ENCODE assay signal across 19 cellular contexts in the genomic region with DNA sequence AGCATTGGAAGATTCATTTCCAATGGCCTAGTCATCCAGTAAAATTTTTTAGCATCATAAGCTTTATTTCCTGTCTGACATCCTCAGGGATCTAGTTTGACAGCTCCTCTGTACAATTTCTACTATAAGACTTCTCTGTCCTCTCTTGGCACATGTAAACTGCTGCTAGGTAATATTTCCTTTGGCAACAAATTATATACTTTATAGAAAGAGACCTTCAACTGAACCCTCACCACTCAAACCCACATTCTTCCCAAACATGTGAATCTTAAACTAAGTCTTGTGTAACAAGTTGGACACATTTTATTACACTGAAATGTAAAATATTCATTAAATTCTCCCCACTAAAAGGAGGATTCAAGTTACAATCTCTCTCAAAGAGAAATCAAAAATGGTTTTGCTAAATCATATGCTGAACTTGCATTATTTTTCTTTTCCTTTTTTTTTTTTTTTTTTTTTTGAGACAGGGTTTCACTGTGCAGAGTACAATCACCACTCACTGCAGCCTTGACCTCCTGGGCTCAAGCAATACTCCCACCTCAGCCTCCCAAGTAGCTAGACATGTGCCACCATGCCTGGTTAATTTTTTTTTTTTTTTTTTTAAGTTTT. TPM values are rescaled to one million over a fixed set of nuclear protein-coding genes. Genes with fewer than 3 reads are reported as not detected.
DNase-seq lines count a peak whose midpoint lies in the region; ATAC-seq, FAIRE-seq and TF ChIP-seq lines count a peak whose summit lies in the region.
"Had no signal": no experiment of that assay in that cellular context is flagged by ENCODE, and none has a peak within 500 bp of the region (broad histone marks: within the 10 kb centered on the region; RNA-seq: fewer than 3 reads in every experiment).

No MANE protein-coding gene starts in this region.

- in situ Hi-C loops in K562 (cut with MboI) = no loop called here

- H3K4me2 ChIP-seq in K562 (ENCODE audit: insufficient read depth, low read length) (no peak overlapping the region), neural progenitor cell (no peak overlapping the region)
- H3K4me2 ChIP-seq: BLaER1 treated with 17β-estradiol and CSF1 and Interleukin-3, amounts not matched to agents 10 nM and 100 nM had no signal

- TF ChIP-seq EP300 in K562 (IDR thresholded peaks at IDR 0.05; ENCODE audit: low read length) = no peak

- H3K27me3 Mint-ChIP-seq in mesothelial cell of epicardium (ENCODE audit: low read depth) = no peaks in the 10 kb centered on the region
- H3K27me3 Mint-ChIP-seq in neural progenitor cell (ENCODE audit: insufficient read depth, low read depth) = peaks cover 2% of the 10 kb centered on the region
- H3K27me3 Mint-ChIP-seq: activated naive CD8-positive, alpha-beta T cell treated with anti-CD3 and anti-CD28 coated beads for 36 hours; activated T-cell treated with anti-CD3 and anti-CD28 coated beads, Interleukin-2, amount 50 U/mL, for 24 hours had no signal

- H3K9me3 ChIP-seq in K562 (replicated peaks; ENCODE audit: control insufficient read depth, insufficient read depth, low read depth, low read length) (no peaks in the 10 kb centered on the region), neural progenitor cell (ENCODE audit: low read depth) (no peaks in the 10 kb centered on the region)

- H3K27ac Mint-ChIP-seq in mesothelial cell of epicardium = peak overlapping the region; percentile 84
- no peak overlapping the region for H3K27ac Mint-ChIP-seq in neural progenitor cell
- H3K27ac Mint-ChIP-seq: activated naive CD8-positive, alpha-beta T cell treated with anti-CD3 and anti-CD28 coated beads for 36 hours; activated T-cell treated with anti-CD3 and anti-CD28 coated beads, Interleukin-2, amount 50 U/mL, for 24 hours; natural killer cell had no signal

- DNase-seq in AG09319 (ENCODE audit: extremely low read depth, low read depth) = peak; percentile 65
- peak; percentile 28 for DNase-seq in HTR-8/SVneo (ENCODE audit: insufficient read length, low spot score)
- no peak for DNase-seq in K562 (ENCODE audit: extremely low read depth in 1 of 4, low spot score in 3 of 4)
- DNase-seq in mesothelial cell of epicardium (ENCODE audit: low spot score in 2 of 2, unreplicated experiment in 2 of 2) = no peak
- DNase-seq in stimulated activated CD4-positive, alpha-beta T cell treated with anti-CD3 and anti-CD28 coated beads, Interleukin-2, amount 100 ng/mL, for 24 hours = no peak
- DNase-seq in GM12891 (ENCODE audit: insufficient read length, low spot score) = no peak
- DNase-seq in neural progenitor cell (ENCODE audit: low spot score) = no peak
- no peak for DNase-seq in NAMALWA (ENCODE audit: low spot score)
- DNase-seq: activated CD4-positive, alpha-beta T cell treated with anti-CD3 and anti-CD28 coated beads, Interleukin-2, amount 50 U/mL, for 48 hours; activated naive CD8-positive, alpha-beta T cell treated with anti-CD3 and anti-CD28 coated beads for 36 hours; activated T-cell treated with anti-CD3 and anti-CD28 coated beads, Interleukin-2, amount 50 U/mL, for 24 hours; central memory CD4-positive, alpha-beta T cell; DMS 273 treated with DMSO at 0.1 percent for 48 hours; natural killer cell; NCI-H1048; NCI-H2081 had no signal

- H3K4me1 ChIP-seq in K562 (replicated peaks in 1 of 2; ENCODE audit: control insufficient read depth in 2 of 2, insufficient read depth in 2 of 2, low read length in 2 of 2) (no peaks in the 10 kb centered on the region), neural progenitor cell (no peaks in the 10 kb centered on the region)

- no peak overlapping the region for H3K4me3 Mint-ChIP-seq in mesothelial cell of epicardium
- no peak overlapping the region for H3K4me3 Mint-ChIP-seq in neural progenitor cell
- H3K4me3 Mint-ChIP-seq: activated naive CD8-positive, alpha-beta T cell treated with anti-CD3 and anti-CD28 coated beads for 36 hours; activated T-cell treated with anti-CD3 and anti-CD28 coated beads, Interleukin-2, amount 50 U/mL, for 24 hours; natural killer cell had no signal

- no TSS peak for BruUV-seq in K562 (replicated peaks; lab: Mats Ljungman, UMichigan)

- H3K9ac ChIP-seq in K562 (ENCODE audit: insufficient read depth in 1 of 2, low read depth in 2 of 2, low read length in 2 of 2) (no peak overlapping the region), neural progenitor cell (no peak overlapping the region)
- H3K9ac ChIP-seq: BLaER1 treated with 17β-estradiol and CSF1 and Interleukin-3, amounts not matched to agents 10 nM and 100 nM had no signal

- intact Hi-C loops in K562 (cut with micrococcal nuclease) = no loop called here

- H3K36me3 ChIP-seq in K562 (ENCODE audit: control insufficient read depth, insufficient read depth, low read length) (no peaks in the 10 kb centered on the region), neural progenitor cell (no peaks in the 10 kb centered on the region)

- TF ChIP-seq RAD21 in K562 (CRISPR knock-in tag; conservative IDR thresholded peaks at IDR 0.05 in 1 of 2, IDR thresholded peaks at IDR 0.05 in 1 of 2) = no peak

- H3K9me3 Mint-ChIP-seq in mesothelial cell of epicardium (peaks cover 15% of the 10 kb centered on the region), neural progenitor cell (peaks cover 11% of the 10 kb centered on the region)
- H3K9me3 Mint-ChIP-seq: activated naive CD8-positive, alpha-beta T cell treated with anti-CD3 and anti-CD28 coated beads for 36 hours; activated T-cell treated with anti-CD3 and anti-CD28 coated beads, Interleukin-2, amount 50 U/mL, for 24 hours; natural killer cell had no signal

- TF ChIP-seq POLR2A in K562 (conservative IDR thresholded peaks at IDR 0.05) (no peak), GM12891 (IDR thresholded peaks at IDR 0.05; ENCODE audit: low read depth, low read length) (no peak)

- no peak for ATAC-seq in K562
- ATAC-seq: natural killer cell had no signal

- H3K36me3 Mint-ChIP-seq in mesothelial cell of epicardium = peaks cover 16% of the 10 kb centered on the region
- peaks cover 7% of the 10 kb centered on the region for H3K36me3 Mint-ChIP-seq in neural progenitor cell
- H3K36me3 Mint-ChIP-seq: natural killer cell had no signal

- POLR2A ChIA-PET in K562 (lab: Yijun Ruan, JAX) = interaction anchor here (0.7 kb wide), 1 partner anchor 186 kb away, joined by 4 read pairs; no protein-coding TSS in a partner anchor

- TF ChIP-seq CTCF in AG09319 (IDR thresholded peaks at IDR 0.05; ENCODE audit: low read depth, low read length) (no peak), K562 (IDR thresholded peaks at IDR 0.05 in 2 of 3, conservative IDR thresholded peaks at IDR 0.05 in 1 of 3; ENCODE audit: insufficient read depth in 2 of 3, low read depth in 1 of 3, low read length in 3 of 3) (no peak), mesothelial cell of epicardium (IDR thresholded peaks at IDR 0.05; ENCODE audit: unreplicated experiment) (no peak), neural progenitor cell (IDR thresholded peaks at IDR 0.05) (no peak)

- H3K27me3 ChIP-seq in K562 (ENCODE audit: control insufficient read depth in 2 of 2, insufficient read depth in 2 of 2, low read length in 2 of 2) (no peaks in the 10 kb centered on the region), neural progenitor cell (no peaks in the 10 kb centered on the region)
- H3K27me3 ChIP-seq: BLaER1 treated with 17β-estradiol and CSF1 and Interleukin-3, amounts not matched to agents 10 nM and 100 nM had no signal

- H3K79me2 ChIP-seq in K562 (ENCODE audit: control insufficient read depth, insufficient read depth, low read length) (peaks cover 7% of the 10 kb centered on the region; the same call in 2 of the 3 replicates), neural progenitor cell (ENCODE audit: low read depth) (peaks cover 38% of the 10 kb centered on the region)

- FAIRE-seq in HTR-8/SVneo (lab: Jason Lieb, UNC) (no peak), K562 (lab: Jason Lieb, UNC) (no peak), GM12891 (lab: Jason Lieb, UNC) (no peak)
- FAIRE-seq: GM19239, islet of Langerhans had no signal

- H3K4me3 ChIP-seq in K562 (no peak overlapping the region), neural progenitor cell (no peak overlapping the region)
- H3K4me3 ChIP-seq: BLaER1 treated with 17β-estradiol and CSF1 and Interleukin-3, amounts not matched to agents 10 nM and 100 nM had no signal

- H3K27ac ChIP-seq in K562 (ENCODE audit: extremely low read depth, low read depth, low read length) (no peak overlapping the region), neural progenitor cell (no peak overlapping the region)
- H3K27ac ChIP-seq: BLaER1 treated with 17β-estradiol and CSF1 and Interleukin-3, amounts not matched to agents 10 nM and 100 nM had no signal

- no peaks in the 10 kb centered on the region for H3K9me1 ChIP-seq in K562 (ENCODE audit: control insufficient read depth, insufficient read depth, low read length)

- H4K20me1 ChIP-seq in K562 (replicated peaks; ENCODE audit: control insufficient read depth, insufficient read depth, low read length) (no peaks in the 10 kb centered on the region), neural progenitor cell (ENCODE audit: low read depth) (no peaks in the 10 kb centered on the region)
- H4K20me1 ChIP-seq: BLaER1 treated with 17β-estradiol and CSF1 and Interleukin-3, amounts not matched to agents 10 nM and 100 nM had no signal

- H3K4me1 Mint-ChIP-seq in mesothelial cell of epicardium = peaks cover 12% of the 10 kb centered on the region
- peaks cover 6% of the 10 kb centered on the region for H3K4me1 Mint-ChIP-seq in neural progenitor cell

- H2AFZ ChIP-seq in K562 (ENCODE audit: low read depth, low read length) (no peak overlapping the region), neural progenitor cell (replicated peaks) (no peak overlapping the region)

- no peaks in the 10 kb centered on the region for H3F3A ChIP-seq in neural progenitor cell (ENCODE audit: low read depth)

- CTCF ChIA-PET in K562 (lab: Yijun Ruan, JAX; ENCODE audit: low intra/inter-chr PET ratio) = no interaction called here

RNA-seq across cellular contexts. Expression of gene SCAI, which starts 36.9 kb away (rescaled TPM):
- total RNA-seq in K562 (2011; cell fraction: chromatin; rRNA removed; ENCODE audit: low replicate concordance) = 53.4 and 125 TPM in 2 replicates
- 19.5 and 28.4 TPM in 2 replicates for total RNA-seq in K562 (2011; cell fraction: nucleolus; rRNA removed)
- total RNA-seq in K562 (2011; cell fraction: nucleoplasm; rRNA removed) = 44.9 and 60.8 TPM in 2 replicates
- total RNA-seq in K562 (2014; rRNA removed) (2.3 and 4.0 TPM in 2 replicates), K562 (2014; rRNA removed; fragmentation: Illumina TruSeq; extraction: Trizol) (9.7 and 11.4 TPM in 2 replicates), K562 (2015; rRNA removed; fragmentation: Illumina TruSeq; extraction: Trizol) (6.2 and 7.0 TPM in 2 replicates), K562 (2021) (6.9 and 9.4 TPM in 2 replicates), mesothelial cell of epicardium (22.7 to 26.0 TPM (median 25.5 TPM) in 3 replicates), neural progenitor cell (ENCODE audit: low replicate concordance) (24.1 and 30.2 TPM in 2 replicates)
- polyA plus RNA-seq in K562 (2011; rRNA removed) (12.4 and 15.0 TPM in 2 replicates), K562 (2014; fragmentation: Illumina TruSeq; extraction: Trizol) (3.1 and 4.1 TPM in 2 replicates), K562 (2014; fragmentation: Nextera tagmentation; extraction: Ambion mirVana) (under 1 TPM; 0.70 to 0.84 TPM), K562 (2014; rRNA removed) (4.2 TPM in 2 replicates)
- polyA plus RNA-seq in K562 (2011; cell fraction: cytosol; rRNA removed) = 2.5 and 7.2 TPM in 2 replicates
- 11.3 and 18.1 TPM in 2 replicates for polyA plus RNA-seq in K562 (2011; cell fraction: nucleus; rRNA removed)
- polyA plus RNA-seq in K562 (2012) = 2.0 and 2.8 TPM in 2 replicates
- 26.3 and 39.0 TPM in 2 replicates for polyA minus RNA-seq in K562 (2011; rRNA and poly(A)+ RNA removed)
- 13.0 and 19.6 TPM in 2 replicates for polyA minus RNA-seq in K562 (2011; cell fraction: cytosol; rRNA and poly(A)+ RNA removed)
- 10.5 and 21.5 TPM in 2 replicates for polyA minus RNA-seq in K562 (2011; cell fraction: nucleus; rRNA and poly(A)+ RNA removed)
- 1.8 TPM for polyA plus RNA-seq in GM12891 (2012; ENCODE audit: low read depth, missing spikeins)

Comparison
In these comparisons a context has a peak if more than half of its experiments do, and no peak if none do; other contexts are left out.
1. DNase-seq: peak in AG09319 (single experiment) and HTR-8/SVneo (single experiment); none in K562 (0 of 4), mesothelial cell of epicardium (0 of 2), stimulated activated CD4-positive, alpha-beta T cell treated with anti-CD3 and anti-CD28 coated beads, Interleukin-2, amount 100 ng/mL, for 24 hours (0 of 2), GM12891 (single experiment), neural progenitor cell (single experiment) and NAMALWA (single experiment).